In genomic region chr3:71051893-71052687, GRCh38 we compare ENCODE assay signal across 9 cellular contexts.
DNase-seq lines count a peak whose midpoint lies in the region; ATAC-seq and TF ChIP-seq lines count a peak whose summit lies in the region.
"Had no signal": no experiment of that assay in that cellular context is flagged by ENCODE, and none has a peak within 500 bp of the region (broad histone marks: within the 10 kb centered on the region; RNA-seq: fewer than 3 reads in every experiment).

No MANE protein-coding gene starts in this region.

- TF ChIP-seq CTCF in fibroblast of villous mesenchyme (IDR thresholded peaks at IDR 0.05; ENCODE audit: insufficient read depth, low read depth, low read length) = no peak

- H3K4me1 Mint-ChIP-seq in activated T-cell treated with anti-CD3 and anti-CD28 coated beads, Interleukin-2, amount 50 U/mL, for 24 hours (ENCODE audit: low read depth) = peaks cover 100% of the 10 kb centered on the region
- peaks cover 51 to 100% (median 100%) of the 10 kb centered on the region in 3 donors for H3K4me1 Mint-ChIP-seq in T-cell

- H3K4me3 Mint-ChIP-seq in activated T-cell treated with anti-CD3 and anti-CD28 coated beads, Interleukin-2, amount 50 U/mL, for 24 hours = peak overlapping the region; percentile 64
- peak overlapping the region in 1 of 3 donors; percentile 77 for H3K4me3 Mint-ChIP-seq in T-cell

- no peaks in the 10 kb centered on the region for H3K9me3 Mint-ChIP-seq in activated T-cell treated with anti-CD3 and anti-CD28 coated beads, Interleukin-2, amount 50 U/mL, for 24 hours
- no peaks in the 10 kb centered on the region for H3K9me3 Mint-ChIP-seq in T-cell

- H3K27ac Mint-ChIP-seq in activated T-cell treated with anti-CD3 and anti-CD28 coated beads, Interleukin-2, amount 50 U/mL, for 24 hours = no peak overlapping the region
- H3K27ac Mint-ChIP-seq in T-cell = peak overlapping the region; percentile 90 to 93

- H3K36me3 Mint-ChIP-seq in activated T-cell treated with anti-CD3 and anti-CD28 coated beads, Interleukin-2, amount 50 U/mL, for 24 hours (ENCODE audit: low read depth) = peaks cover 97% of the 10 kb centered on the region
- H3K36me3 Mint-ChIP-seq in T-cell = peaks cover 65% of the 10 kb centered on the region

- no peaks in the 10 kb centered on the region for H3K27me3 Mint-ChIP-seq in activated T-cell treated with anti-CD3 and anti-CD28 coated beads, Interleukin-2, amount 50 U/mL, for 24 hours
- no peaks in the 10 kb centered on the region for H3K27me3 Mint-ChIP-seq in T-cell

- no peak overlapping the region for H3K4me3 ChIP-seq in fibroblast of villous mesenchyme (ENCODE audit: low read depth, low read length)

- POLR2A ChIA-PET in T-cell (lab: Charles Lee) = interaction anchor here (0.6 to 1.6 kb wide), 5 partner anchors 10 to 329 kb away, joined by 3 to 7 read pairs (median 5); no protein-coding TSS in a partner anchor

- CTCF ChIA-PET in T-cell (lab: Charles Lee) = interaction anchor here in 1 of 2 donors (1.2 kb wide), 1 partner anchor 9 kb away, joined by 4 read pairs; no protein-coding TSS in a partner anchor

- no peak for DNase-seq in activated T-cell treated with anti-CD3 and anti-CD28 coated beads, Interleukin-2, amount 50 U/mL, for 24 hours
- no peak for DNase-seq in activated T-cell treated with anti-CD3 and anti-CD28 coated beads, Interleukin-2, amount 50 U/mL, for 1 hour
- DNase-seq in T-cell = no peak
- DNase-seq in fibroblast of villous mesenchyme (ENCODE audit: low read depth) = peak; percentile 89
- DNase-seq in substantia nigra (lab: John Stamatoyannopoulos, UW) = no peak
- no peak for DNase-seq in activated CD8-positive, alpha-beta memory T cell treated with anti-CD3 and anti-CD28 coated beads, Interleukin-2, amount 50 U/mL, for 48 hours
- no peak for DNase-seq in stimulated activated CD4-positive, alpha-beta T cell treated with anti-CD3 and anti-CD28 coated beads, Interleukin-4, amount 100 ng/mL, for 4 hours
- DNase-seq: NCI-H2081 treated with DMSO at 0.1 percent for 48 hours had no signal

- peak overlapping the region; percentile 86 for H3K27ac ChIP-seq in substantia nigra (ENCODE audit: low read depth, low read length, poor library complexity, severe bottlenecking)

- ATAC-seq in T-cell (replicated peaks in 1 of 4) (no peak), HG02759 (IDR thresholded peaks at IDR 0.05; ENCODE audit: unreplicated experiment) (no peak)
